23 cellular contexts compared by ENCODE assay signal in the genomic region with DNA sequence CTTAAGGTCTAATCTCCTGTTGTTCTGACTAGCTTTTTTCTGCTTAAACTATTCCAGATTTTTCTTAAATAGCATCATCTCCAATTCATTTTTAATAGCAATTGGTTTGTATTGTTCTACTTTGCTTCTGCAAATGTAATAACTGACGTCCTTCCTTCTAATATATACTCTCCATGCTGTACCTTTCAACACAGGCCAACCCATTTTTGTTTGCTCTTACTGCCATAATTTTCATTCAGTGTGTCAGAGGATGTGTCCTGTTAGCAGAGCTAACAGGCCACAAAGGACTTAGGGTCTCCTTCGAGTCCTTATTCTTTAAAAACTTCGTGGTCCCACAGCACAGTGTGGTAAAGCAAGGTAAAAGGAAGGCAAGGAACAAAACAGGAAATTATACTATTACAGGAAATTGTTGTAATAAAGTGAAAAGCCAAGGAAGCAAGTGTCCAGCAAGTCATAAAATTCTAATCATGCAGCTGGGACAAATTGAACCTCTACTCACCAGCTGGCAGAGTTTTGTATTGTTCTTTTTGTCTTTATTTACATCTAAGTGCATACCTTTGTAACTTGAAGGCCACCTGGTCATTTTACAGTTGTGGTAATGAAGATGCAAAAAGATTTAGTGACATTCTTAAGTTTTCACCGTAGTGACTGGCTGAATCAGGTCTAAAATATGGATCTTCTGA.
"Had no signal": no experiment of that assay in that cellular context is flagged by ENCODE, and none has a peak within 500 bp of the region (broad histone marks: within the 10 kb centered on the region; RNA-seq: fewer than 3 reads in every experiment).

No MANE protein-coding gene starts in this region.

- H3K4me3 ChIP-seq: ascending aorta, esophagus squamous epithelium, heart right ventricle, lower lobe of right lung, prostate gland, right atrium auricular region, vagina had no signal

- H3K4me1 Mint-ChIP-seq: activated naive CD4-positive, alpha-beta T cell treated with anti-CD3 and anti-CD28 coated beads, Interleukin-2, amount 50 U/mL, for 24 hours; nephron had no signal

- H3K9me3 Mint-ChIP-seq: activated naive CD4-positive, alpha-beta T cell treated with anti-CD3 and anti-CD28 coated beads, Interleukin-2, amount 50 U/mL, for 24 hours; activated T-cell treated with anti-CD3 and anti-CD28 coated beads, Interleukin-2, amount 50 U/mL, for 72 hours; nephron; stimulated activated naive CD8-positive, alpha-beta T cell treated with anti-CD3 and anti-CD28 coated beads, Interleukin-15, Interleukin-2, amounts not matched to agents 100 ng/mL and 50 ng/mL, for 24 hours had no signal

- H3K27me3 Mint-ChIP-seq: stimulated activated naive CD8-positive, alpha-beta T cell treated with anti-CD3 and anti-CD28 coated beads, Interleukin-15, Interleukin-2, amounts not matched to agents 100 ng/mL and 50 ng/mL, for 24 hours had no signal

- FAIRE-seq: islet of Langerhans had no signal

- ATAC-seq: activated T-cell treated with anti-CD3 and anti-CD28 coated beads, Interleukin-2, amount 50 U/mL, for 72 hours; heart right ventricle; left cardiac atrium; lower lobe of right lung had no signal

- DNase-seq: activated CD4-positive, alpha-beta T cell treated with anti-CD3 and anti-CD28 coated beads for 1 hour; activated CD8-positive, alpha-beta memory T cell treated with anti-CD3 and anti-CD28 coated beads for 24 hours; activated CD8-positive, alpha-beta memory T cell treated with anti-CD3 and anti-CD28 coated beads, Interleukin-2, amount 50 U/mL, for 48 hours; activated effector memory CD4-positive, alpha-beta T cell treated with anti-CD3 and anti-CD28 coated beads, Interleukin-2, amount 50 U/mL, for 16 hours; activated T-cell treated with anti-CD3 and anti-CD28 coated beads, Interleukin-2, amount 50 U/mL, for 72 hours; cortex of kidney; effector CD4-positive, alpha-beta T cell; esophagus squamous epithelium; heart right ventricle; left cardiac atrium; lower lobe of right lung; stimulated activated CD4-positive, alpha-beta T cell treated with anti-CD3 and anti-CD28 coated beads, Interleukin-2, amount 100 ng/mL, for 48 hours; T-helper 1 cell; T1000; trophoblast cell had no signal

- H3K36me3 ChIP-seq: ascending aorta, esophagus squamous epithelium, heart right ventricle, lower lobe of right lung, prostate gland, right atrium auricular region, vagina had no signal

- H3K4me3 Mint-ChIP-seq: activated naive CD4-positive, alpha-beta T cell treated with anti-CD3 and anti-CD28 coated beads, Interleukin-2, amount 50 U/mL, for 24 hours; activated T-cell treated with anti-CD3 and anti-CD28 coated beads, Interleukin-2, amount 50 U/mL, for 72 hours; nephron; stimulated activated naive CD8-positive, alpha-beta T cell treated with anti-CD3 and anti-CD28 coated beads, Interleukin-15, Interleukin-2, amounts not matched to agents 100 ng/mL and 50 ng/mL, for 24 hours had no signal

- H3K27me3 ChIP-seq: ascending aorta, esophagus squamous epithelium, heart right ventricle, right atrium auricular region, vagina had no signal

- H3K4me1 ChIP-seq: ascending aorta, esophagus squamous epithelium, heart right ventricle, lower lobe of right lung, prostate gland, right atrium auricular region, vagina had no signal

- H3K9me3 ChIP-seq: ascending aorta, esophagus squamous epithelium, lower lobe of right lung, prostate gland, right atrium auricular region, vagina had no signal

- H3K27ac ChIP-seq: ascending aorta, esophagus squamous epithelium, heart right ventricle, lower lobe of right lung, prostate gland, right atrium auricular region, vagina had no signal

- H3K27ac Mint-ChIP-seq: activated naive CD4-positive, alpha-beta T cell treated with anti-CD3 and anti-CD28 coated beads, Interleukin-2, amount 50 U/mL, for 24 hours; activated T-cell treated with anti-CD3 and anti-CD28 coated beads, Interleukin-2, amount 50 U/mL, for 72 hours; nephron; stimulated activated naive CD8-positive, alpha-beta T cell treated with anti-CD3 and anti-CD28 coated beads, Interleukin-15, Interleukin-2, amounts not matched to agents 100 ng/mL and 50 ng/mL, for 24 hours had no signal
